ENCODE assay signal across 9 cellular contexts in the genomic region with DNA sequence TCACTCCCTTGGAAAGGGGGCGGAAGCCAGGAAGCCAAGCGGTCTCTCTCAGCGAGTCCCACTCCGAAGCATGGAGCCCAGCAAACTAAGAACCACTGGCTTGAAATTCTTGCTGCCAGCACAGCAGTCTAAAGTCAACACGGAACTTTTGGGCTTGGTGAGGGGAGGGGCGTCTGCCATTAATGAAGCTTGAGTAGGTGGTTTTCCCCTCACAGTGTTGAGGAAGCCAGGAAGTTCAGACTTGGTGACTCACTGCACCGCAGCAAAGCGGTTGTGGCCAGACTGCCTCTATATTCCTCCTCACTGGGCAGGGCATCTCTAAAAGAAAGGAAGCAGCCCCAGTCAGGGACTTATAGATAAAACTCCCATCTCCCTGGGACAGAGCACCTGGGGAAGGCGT.
DNase-seq lines count a peak whose midpoint lies in the region; ATAC-seq and TF ChIP-seq lines count a peak whose summit lies in the region.
"Had no signal": no experiment of that assay in that cellular context is flagged by ENCODE, and none has a peak within 500 bp of the region (broad histone marks: within the 10 kb centered on the region; RNA-seq: fewer than 3 reads in every experiment).

No MANE protein-coding gene starts in this region.

- ATAC-seq in activated B cell treated with CpG ODN at 0.5 μM for 24 hours (ENCODE audit: low read depth) (peak; percentile 91), GM19351 (IDR thresholded peaks at IDR 0.05; ENCODE audit: unreplicated experiment) (no peak), HG02938 (IDR thresholded peaks at IDR 0.05; ENCODE audit: unreplicated experiment) (no peak)

- CTCF ChIA-PET in activated B cell treated with CpG ODN at 0.5 μM for 24 hours (lab: Charles Lee) = no interaction called here

- DNase-seq in HT1080 (ENCODE audit: low read depth) = peak; percentile 97
- no peak for DNase-seq in activated B cell treated with CpG ODN at 0.5 μM for 24 hours
- DNase-seq in central memory CD4-positive, alpha-beta T cell = peak; percentile 67
- peak; percentile 25 for DNase-seq in stimulated activated CD8-positive, alpha-beta memory T cell treated with anti-CD3 and anti-CD28 coated beads, Interleukin-12 subunit alpha, Interleukin-12 subunit beta, amount 100 ng/mL, for 24 hours (ENCODE audit: extremely low read depth)
- no peak for DNase-seq in NCI-H345 treated with DMSO at 0.1 percent for 48 hours (lab: John Stamatoyannopoulos, UW; ENCODE audit: unreplicated experiment)
- DNase-seq in NCI-H69 (lab: John Stamatoyannopoulos, UW) = no peak

- POLR2A ChIA-PET in activated B cell treated with CpG ODN at 0.5 μM for 24 hours (lab: Charles Lee) = no interaction called here

- H3K27ac Mint-ChIP-seq in activated B cell treated with CpG ODN at 0.5 μM for 24 hours = no peak overlapping the region

- no peak overlapping the region for H3K4me3 Mint-ChIP-seq in activated B cell treated with CpG ODN at 0.5 μM for 24 hours
- H3K4me3 Mint-ChIP-seq: nephron had no signal

- intact Hi-C loops in activated B cell treated with CpG ODN at 0.5 μM for 24 hours (cut with micrococcal nuclease) = no loop called here

- peaks cover 2% of the 10 kb centered on the region for H3K27me3 Mint-ChIP-seq in activated B cell treated with CpG ODN at 0.5 μM for 24 hours

- H3K9me3 Mint-ChIP-seq in activated B cell treated with CpG ODN at 0.5 μM for 24 hours = peaks cover 24% of the 10 kb centered on the region

- no peaks in the 10 kb centered on the region for H3K36me3 Mint-ChIP-seq in activated B cell treated with CpG ODN at 0.5 μM for 24 hours (ENCODE audit: low read depth)

- TF ChIP-seq CTCF in activated B cell treated with CpG ODN at 0.5 μM for 24 hours (IDR thresholded peaks at IDR 0.05) = no peak

- H3K4me1 Mint-ChIP-seq in activated B cell treated with CpG ODN at 0.5 μM for 24 hours = peaks cover 17% of the 10 kb centered on the region
- H3K4me1 Mint-ChIP-seq: nephron had no signal

Comparison
In these comparisons a context has a peak if more than half of its experiments do, and no peak if none do; other contexts are left out.
1. DNase-seq: peak in HT1080 (single experiment), central memory CD4-positive, alpha-beta T cell (single experiment) and stimulated activated CD8-positive, alpha-beta memory T cell treated with anti-CD3 and anti-CD28 coated beads, Interleukin-12 subunit alpha, Interleukin-12 subunit beta, amount 100 ng/mL, for 24 hours (single experiment); none in activated B cell treated with CpG ODN at 0.5 μM for 24 hours (single experiment), NCI-H345 treated with DMSO at 0.1 percent for 48 hours (single experiment) and NCI-H69 (single experiment).